Comparison of ENCODE assay signal across 1 cellular context in genomic region chr20:57693002-57693582, GRCh38.
TF ChIP-seq lines count a peak whose summit lies in the region.

No MANE protein-coding gene starts in this region.

TF ChIP-seq in HepG2, 621 proteins besides CTCF, POLR2A, EP300 and RAD21 (continued from another document):
- no peak for TF ChIP-seq AKNA (CRISPR knock-in tag; IDR thresholded peaks at IDR 0.05; ENCODE audit: borderline replicate concordance)
- TF ChIP-seq ZSCAN21 (CRISPR knock-in tag; IDR thresholded peaks at IDR 0.05; ENCODE audit: borderline replicate concordance): no peak
- TF ChIP-seq FOSL2 (CRISPR knock-in tag; IDR thresholded peaks at IDR 0.05): no peak
- no peak for TF ChIP-seq ZNF430 (CRISPR knock-in tag; IDR thresholded peaks at IDR 0.05)
- TF ChIP-seq HMGXB4 (CRISPR knock-in tag; IDR thresholded peaks at IDR 0.05; ENCODE audit: borderline replicate concordance in 1 of 2, low read depth in 1 of 2): no peak
